In the genomic region with DNA sequence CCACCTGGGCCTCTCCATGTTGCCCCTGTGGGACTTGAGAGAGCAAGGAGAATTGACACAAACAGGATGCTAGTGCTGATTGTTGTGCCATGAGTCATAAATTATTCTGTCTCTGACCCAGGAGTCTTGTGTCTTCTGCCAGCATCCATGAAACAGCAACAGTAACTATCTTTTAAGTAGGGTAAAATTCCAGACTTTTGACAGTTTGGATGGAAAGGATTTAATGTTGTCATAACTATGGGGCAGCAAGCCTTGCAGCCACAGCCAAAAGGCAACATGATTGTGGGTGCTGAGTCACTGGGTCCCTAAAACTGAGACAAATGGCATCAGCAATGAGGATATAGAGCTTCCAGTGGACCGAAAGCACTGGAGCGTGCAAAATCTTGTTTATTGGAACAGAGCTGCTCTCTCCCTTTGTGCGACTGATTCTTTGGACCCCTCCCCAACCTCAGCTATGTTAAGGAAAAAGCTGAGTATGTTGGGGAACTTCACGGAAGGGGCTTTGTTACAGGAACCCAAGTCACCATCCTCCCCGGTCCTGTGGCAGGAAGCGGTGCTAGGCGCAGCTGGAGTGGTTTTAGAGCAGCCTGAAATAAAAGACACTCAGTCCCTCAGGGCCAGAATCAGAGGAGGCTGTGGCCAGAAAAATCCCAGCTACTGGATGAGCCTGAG, we compare ENCODE assay signal across 9 cellular contexts. TPM values are rescaled to one million over a fixed set of nuclear protein-coding genes. Genes with fewer than 3 reads are reported as not detected.
DNase-seq lines count a peak whose midpoint lies in the region; ATAC-seq, FAIRE-seq and TF ChIP-seq lines count a peak whose summit lies in the region.
"Had no signal": no experiment of that assay in that cellular context is flagged by ENCODE, and none has a peak within 500 bp of the region (broad histone marks: within the 10 kb centered on the region; RNA-seq: fewer than 3 reads in every experiment).

No MANE protein-coding gene starts in this region.

- no peak for TF ChIP-seq POLR2A in body of pancreas (IDR thresholded peaks at IDR 0.05)

- H3K4me1 Mint-ChIP-seq in stimulated activated naive B cell treated with anti-CD40 and anti-IgM and Interleukin-4, amounts not matched to agents 10 μg/mL and 1 μg/mL and 100 μg/mL, for 72 hours = peaks cover 20 to 27% of the 10 kb centered on the region in 2 donors

- intact Hi-C loops in body of pancreas (cut with DNase I) = no loop called here

- H3K27me3 ChIP-seq in effector memory CD4-positive, alpha-beta T cell (replicated peaks; ENCODE audit: control insufficient read depth, insufficient read depth, low read length, poor library complexity, severe bottlenecking) = no peaks in the 10 kb centered on the region
- H3K27me3 ChIP-seq in body of pancreas = no peaks in the 10 kb centered on the region

- H3K36me3 Mint-ChIP-seq in stimulated activated naive B cell treated with anti-CD40 and anti-IgM and Interleukin-4, amounts not matched to agents 10 μg/mL and 1 μg/mL and 100 μg/mL, for 72 hours = peaks cover 3 to 8% of the 10 kb centered on the region in 2 donors

- DNase-seq in activated T-cell treated with anti-CD3 and anti-CD28 coated beads for 24 hours (ENCODE audit: low read depth) (peak; percentile 11), activated T-cell treated with anti-CD3 and anti-CD28 coated beads for 4 hours (no peak), RCC 7860 (ENCODE audit: low spot score) (peak; percentile 68), body of pancreas (no peak)
- DNase-seq in effector memory CD4-positive, alpha-beta T cell = no peak
- no peak for DNase-seq in stimulated activated naive B cell treated with anti-CD40 and anti-IgM and Interleukin-4, amounts not matched to agents 10 μg/mL and 1 μg/mL and 100 μg/mL, for 72 hours
- DNase-seq: DMS79 had no signal

- no peaks in the 10 kb centered on the region for H3K9me3 ChIP-seq in effector memory CD4-positive, alpha-beta T cell (ENCODE audit: control insufficient read depth, low read length)
- H3K9me3 ChIP-seq in body of pancreas = no peaks in the 10 kb centered on the region

- H3K27ac Mint-ChIP-seq in stimulated activated naive B cell treated with anti-CD40 and anti-IgM and Interleukin-4, amounts not matched to agents 10 μg/mL and 1 μg/mL and 100 μg/mL, for 72 hours = peak overlapping the region; percentile 25

- peak overlapping the region; percentile 5 for H3K4me3 ChIP-seq in effector memory CD4-positive, alpha-beta T cell (ENCODE audit: insufficient read depth, low read depth, low read length, poor library complexity, severe bottlenecking)
- H3K4me3 ChIP-seq in body of pancreas = no peak overlapping the region

- WGBS in body of pancreas, 2 donors = 52 to 78% methylated on average over 6 to 7 of the region's 7 CpGs

- peak overlapping the region; percentile 34 for H3K27ac ChIP-seq in effector memory CD4-positive, alpha-beta T cell (ENCODE audit: insufficient read depth, low read length, poor library complexity, severe bottlenecking)
- H3K27ac ChIP-seq in body of pancreas = no peak overlapping the region

- no peak for TF ChIP-seq CTCF in body of pancreas (IDR thresholded peaks at IDR 0.05)

- H3K27me3 Mint-ChIP-seq in stimulated activated naive B cell treated with anti-CD40 and anti-IgM and Interleukin-4, amounts not matched to agents 10 μg/mL and 1 μg/mL and 100 μg/mL, for 72 hours = no peaks in the 10 kb centered on the region

- peak overlapping the region in 1 of 2 donors; percentile 11 for H3K4me3 Mint-ChIP-seq in stimulated activated naive B cell treated with anti-CD40 and anti-IgM and Interleukin-4, amounts not matched to agents 10 μg/mL and 1 μg/mL and 100 μg/mL, for 72 hours

- no peak for FAIRE-seq in RCC 7860 (lab: Jason Lieb, UNC)

- H3K4me1 ChIP-seq in effector memory CD4-positive, alpha-beta T cell (ENCODE audit: control insufficient read depth, insufficient read depth, low read length, poor library complexity, severe bottlenecking) = peaks cover 18% of the 10 kb centered on the region
- no peaks in the 10 kb centered on the region for H3K4me1 ChIP-seq in body of pancreas

- ATAC-seq in stimulated activated naive B cell treated with anti-CD40 and anti-IgM and Interleukin-4, amounts not matched to agents 10 μg/mL and 1 μg/mL and 100 μg/mL, for 72 hours (replicated peaks) = peak; percentile 56 to 57
- ATAC-seq in GM18858 (IDR thresholded peaks at IDR 0.05; ENCODE audit: unreplicated experiment) (no peak), GM21576 (IDR thresholded peaks at IDR 0.05; ENCODE audit: unreplicated experiment) (no peak), body of pancreas (no peak)

- no peaks in the 10 kb centered on the region for H3K9me3 Mint-ChIP-seq in stimulated activated naive B cell treated with anti-CD40 and anti-IgM and Interleukin-4, amounts not matched to agents 10 μg/mL and 1 μg/mL and 100 μg/mL, for 72 hours

- no peaks in the 10 kb centered on the region for H3K36me3 ChIP-seq in effector memory CD4-positive, alpha-beta T cell (ENCODE audit: control insufficient read depth, insufficient read depth, low read length)
- H3K36me3 ChIP-seq in body of pancreas (replicated peaks in 1 of 2; ENCODE audit: insufficient read depth in 1 of 2, low read depth in 2 of 2) = no peaks in the 10 kb centered on the region

RNA-seq across cellular contexts. Expression of gene ITPRIPL1, which starts 9.6 kb away (rescaled TPM):
- 1 to 10 TPM in 1 of 2 donors, under 1 TPM in 1; 0.33 to 1.8 TPM for total RNA-seq in body of pancreas

RNA-seq across cellular contexts. Expression of gene SNRNP200, which starts 10.2 kb away (rescaled TPM):
- total RNA-seq in body of pancreas = 100 to 1,000 TPM in 1 of 2 donors, 10 to 100 TPM in 1; 58.1 to 110 TPM

RNA-seq across cellular contexts. Expression of gene NCAPH, which starts 20.0 kb away (rescaled TPM):
- under 1 TPM in 1 of 2 donors, not detected in 1; 0.52 TPM for total RNA-seq in body of pancreas

RNA-seq across cellular contexts. Expression of gene CIAO1, which starts 49.5 kb away (rescaled TPM):
- total RNA-seq in body of pancreas = 10 to 100 TPM; 58.1 to 92.0 TPM

RNA-seq across cellular contexts. Expression of gene TMEM127, which starts 49.7 kb away (rescaled TPM):
- total RNA-seq in body of pancreas = 10 to 100 TPM; 22.1 to 33.5 TPM

Comparison
In these comparisons a context has a peak if more than half of its experiments do, and no peak if none do; other contexts are left out.
1. DNase-seq: peak in activated T-cell treated with anti-CD3 and anti-CD28 coated beads for 24 hours (single experiment) and RCC 7860 (single experiment); none in activated T-cell treated with anti-CD3 and anti-CD28 coated beads for 4 hours (single experiment), effector memory CD4-positive, alpha-beta T cell (0 of 3), stimulated activated naive B cell treated with anti-CD40 and anti-IgM and Interleukin-4, amounts not matched to agents 10 μg/mL and 1 μg/mL and 100 μg/mL, for 72 hours (single experiment) and body of pancreas (0 of 4).
2. ATAC-seq: peak in stimulated activated naive B cell treated with anti-CD40 and anti-IgM and Interleukin-4, amounts not matched to agents 10 μg/mL and 1 μg/mL and 100 μg/mL, for 72 hours (2 of 2); none in GM18858 (single experiment), GM21576 (single experiment) and body of pancreas (single experiment).